Comparison of ENCODE assay signal across 13 cellular contexts in the genomic region with DNA sequence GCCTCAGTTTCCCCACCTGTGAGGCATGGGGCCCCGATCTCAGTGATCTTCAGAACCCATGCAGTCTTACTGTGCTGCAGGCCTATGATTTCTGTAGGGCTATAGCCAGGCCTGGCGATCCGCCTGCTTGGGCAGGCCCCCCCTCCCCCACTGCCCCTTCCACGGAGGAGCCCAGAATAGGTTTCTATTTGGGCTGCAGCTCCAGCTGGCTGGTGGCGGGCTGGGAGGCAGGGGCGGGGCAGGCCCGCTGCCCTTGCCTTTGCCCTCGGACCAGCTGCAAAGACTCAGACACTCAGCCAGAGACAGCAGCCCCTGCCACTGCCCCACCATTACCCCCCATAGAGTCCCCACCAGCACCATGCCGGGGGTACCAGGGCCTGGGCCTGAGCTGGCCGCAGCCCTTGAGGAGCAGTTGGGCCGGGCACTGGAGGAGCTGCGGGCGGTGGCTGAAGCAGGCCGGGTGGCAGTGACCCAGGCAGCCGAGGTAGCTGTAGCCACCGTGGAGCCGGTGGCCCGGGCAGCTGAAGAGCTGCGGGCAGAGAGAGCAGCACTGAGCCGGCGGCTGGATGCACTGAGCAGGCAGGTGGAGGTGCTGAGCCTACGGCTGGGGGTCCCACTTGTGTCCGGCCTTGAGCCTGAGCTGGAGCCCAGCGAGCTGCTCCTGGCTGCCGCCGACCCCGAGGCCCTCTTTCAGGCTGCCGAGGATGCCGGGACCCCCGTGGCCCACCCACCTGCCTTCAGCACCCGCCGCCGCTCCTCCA. TPM values are rescaled to one million over a fixed set of nuclear protein-coding genes. Genes with fewer than 3 reads are reported as not detected.
DNase-seq lines count a peak whose midpoint lies in the region; ATAC-seq and TF ChIP-seq lines count a peak whose summit lies in the region.
"Had no signal": no experiment of that assay in that cellular context is flagged by ENCODE, and none has a peak within 500 bp of the region (broad histone marks: within the 10 kb centered on the region; RNA-seq: fewer than 3 reads in every experiment).

No MANE protein-coding gene starts in this region.

- peaks cover 93 to 100% (median 100%) of the 10 kb centered on the region in 4 donors for H3K36me3 ChIP-seq in stomach

- peak overlapping the region; percentile 17 to 45 (median 44) for H3K4me3 ChIP-seq in stomach

- TF ChIP-seq POLR2A in stomach (IDR thresholded peaks at IDR 0.05) = no peak

- H3K9me3 ChIP-seq in stomach = no peaks in the 10 kb centered on the region

- H3K27ac ChIP-seq in caudate nucleus (ENCODE audit: low read depth, low read length) = peak overlapping the region; percentile 77
- peak overlapping the region; percentile 3 to 96 (median 89) for H3K27ac ChIP-seq in stomach

- ATAC-seq in GM18909 (IDR thresholded peaks at IDR 0.05; ENCODE audit: poor library complexity, unreplicated experiment) = no peak
- no peak for ATAC-seq in GM18517 (IDR thresholded peaks at IDR 0.05; ENCODE audit: unreplicated experiment)
- ATAC-seq: natural killer cell had no signal

- H3K27me3 ChIP-seq in stomach = no peaks in the 10 kb centered on the region

- TF ChIP-seq CTCF in GM13977 (IDR thresholded peaks at IDR 0.05; ENCODE audit: extremely low read depth, insufficient read depth, missing control alignments) = no peak
- no peak for TF ChIP-seq CTCF in stomach (IDR thresholded peaks at IDR 0.05)

- WGBS in stomach, 5 donors = 56 to 84% (median 80%) methylated on average over 17 to 33 of the region's 33 CpGs

- in situ Hi-C loops in GM13977 (cut with MboI; ENCODE audit: low pct_unique_long_range_greater_than_20kb, low sequenced_read_pairs, unreplicated experiment) = no loop called here

- no peak for TF ChIP-seq EP300 in stomach (IDR thresholded peaks at IDR 0.05)

- peaks cover 14 to 92% (median 57%) of the 10 kb centered on the region in 4 donors for H3K4me1 ChIP-seq in stomach

- peak; percentile 17 for DNase-seq in GM13977 (ENCODE audit: low spot score)
- DNase-seq in caudate nucleus (lab: John Stamatoyannopoulos, UW) = peak in 44 of 61 donors; percentile 20 to 76 (median 48)
- peak in 31 of 51 donors; percentile 16 to 77 (median 51) for DNase-seq in hypothalamus (lab: John Stamatoyannopoulos, UW)
- DNase-seq in stomach = peak; percentile 77
- DNase-seq in COR-L47 (lab: John Stamatoyannopoulos, UW) = no peak
- DNase-seq in mucosa of gallbladder (ENCODE audit: low spot score) = no peak
- DNase-seq: activated CD4-positive, alpha-beta T cell treated with anti-CD3 and anti-CD28 coated beads, Interleukin-2, amount 50 U/mL, for 4 hours; GF-D8; natural killer cell; NCI-H2171; stimulated activated CD4-positive, alpha-beta T cell treated with anti-CD3 and anti-CD28 coated beads, Interleukin-12 subunit alpha, Interleukin-12 subunit beta, amount 100 ng/mL, for 4 hours had no signal

- intact Hi-C loops in stomach (cut with DNase I; ENCODE audit: low total_unique reads) = no loop called here

RNA-seq across cellular contexts. Expression of a gene that starts 12.2 kb away (rescaled TPM):
- total RNA-seq in stomach (100 to 1,000 TPM; 120 to 607 (median 406) TPM), mucosa of gallbladder (510 TPM)
- polyA plus RNA-seq in stomach = 100 to 1,000 TPM in 1 of 3 donors, 10 to 100 TPM in 2; 51.5 to 424 (median 78.5) TPM

RNA-seq across cellular contexts. Expression of a gene that starts 14.1 kb away (rescaled TPM):
- total RNA-seq in stomach = 1,000 to 10,000 TPM in 1 of 5 donors, 100 to 1,000 TPM in 3, 10 to 100 TPM in 1; 59.8 to 1,443 (median 573) TPM
- polyA plus RNA-seq in stomach = 100 to 1,000 TPM; 243 to 454 (median 300) TPM
- 252 TPM for total RNA-seq in mucosa of gallbladder

RNA-seq across cellular contexts. Expression of a gene that starts 29.5 kb away (rescaled TPM):
- 10 to 100 TPM in 2 of 5 donors, 1 to 10 TPM in 3; 1.8 to 34.4 (median 9.6) TPM for total RNA-seq in stomach
- 1 to 10 TPM; 5.5 to 9.5 (median 7.5) TPM for polyA plus RNA-seq in stomach
- 8.7 TPM for total RNA-seq in mucosa of gallbladder
- total RNA-seq: natural killer cell had no signal

RNA-seq across cellular contexts. Expression of a gene that starts 47.0 kb away (rescaled TPM):
- total RNA-seq in stomach (not detected), mucosa of gallbladder (0.78 TPM)
- 1 to 10 TPM in 1 of 3 donors, under 1 TPM in 1, not detected in 1; 0.75 to 2.5 TPM for polyA plus RNA-seq in stomach
- total RNA-seq: natural killer cell had no signal

Comparison
In these comparisons a context has a peak if more than half of its experiments do, and no peak if none do; other contexts are left out.
1. DNase-seq: peak in GM13977 (single experiment), caudate nucleus (44 of 61), hypothalamus (31 of 51) and stomach (single experiment); none in COR-L47 (single experiment) and mucosa of gallbladder (single experiment).